19 cellular contexts compared by ENCODE assay signal in the genomic region with DNA sequence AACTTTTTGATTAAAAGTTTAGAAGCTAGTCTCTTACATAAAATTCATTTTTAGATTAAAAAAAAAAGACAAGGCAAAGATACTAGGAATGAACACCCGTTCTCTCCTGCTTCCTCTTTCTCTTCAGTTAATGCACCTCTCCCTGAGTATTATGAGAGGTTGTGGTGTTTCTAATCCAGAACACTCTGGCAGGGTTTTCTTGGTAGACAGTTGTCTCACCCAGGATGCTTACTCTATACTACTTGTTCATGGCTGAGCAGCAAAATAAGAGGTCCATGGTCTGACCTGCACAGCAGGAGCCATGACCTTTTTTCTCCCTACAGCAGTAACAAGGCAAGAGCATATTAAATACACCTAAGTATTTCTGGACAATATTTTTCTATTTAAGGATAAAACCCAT.
DNase-seq lines count a peak whose midpoint lies in the region; ATAC-seq and TF ChIP-seq lines count a peak whose summit lies in the region.
"Had no signal": no experiment of that assay in that cellular context is flagged by ENCODE, and none has a peak within 500 bp of the region (broad histone marks: within the 10 kb centered on the region; RNA-seq: fewer than 3 reads in every experiment).

No MANE protein-coding gene starts in this region.

- H4K20me1 ChIP-seq in OCI-LY7 (ENCODE audit: insufficient read depth, low read length), result no peaks in the 10 kb centered on the region

- CTCF ChIA-PET in OCI-LY7 (lab: Charles Lee; ENCODE audit: unreplicated experiment), result no interaction called here

- DNase-seq in DMS79 (lab: John Stamatoyannopoulos, UW) (peak; percentile 7), DMS79 treated with DMSO at 0.1 percent for 48 hours (lab: John Stamatoyannopoulos, UW) (no peak), OCI-LY7 (ENCODE audit: low spot score) (peak; percentile 2), left lung (no peak), dedifferentiated amniotic fluid mesenchymal stem cell (ENCODE audit: extremely low spot score) (no peak), superior temporal gyrus (ENCODE audit: extremely low spot score) (no peak), right atrium auricular region (ENCODE audit: low spot score) (no peak)
- DNase-seq: activated CD4-positive, CD25-positive, alpha-beta regulatory T cell treated with anti-CD3 and anti-CD28 coated beads, Interleukin-2, amount 50 U/mL, for 72 hours; activated naive CD4-positive, alpha-beta T cell treated with anti-CD3 and anti-CD28 coated beads for 36 hours; CD4-positive, alpha-beta memory T cell; effector CD4-positive, alpha-beta T cell; GM23248; NCI-H1105 treated with DMSO at 0.1 percent for 48 hours; NCI-H226; psoas muscle had no signal

- H3K9me3 ChIP-seq in OCI-LY7 (ENCODE audit: low read length) (no peaks in the 10 kb centered on the region), left lung (no peaks in the 10 kb centered on the region), right atrium auricular region (no peaks in the 10 kb centered on the region)
- H3K9me3 ChIP-seq: psoas muscle had no signal

- TF ChIP-seq CTCF in OCI-LY7 (conservative IDR thresholded peaks at IDR 0.05; ENCODE audit: low read length), result no peak
- no peak for TF ChIP-seq CTCF in left lung (IDR thresholded peaks at IDR 0.05)
- TF ChIP-seq CTCF in right atrium auricular region (IDR thresholded peaks at IDR 0.05), result no peak

- H2AFZ ChIP-seq in OCI-LY7 (ENCODE audit: low read length), result no peak overlapping the region
- H2AFZ ChIP-seq: GM23248, hepatocyte had no signal

- H3K79me2 ChIP-seq in OCI-LY7 (ENCODE audit: insufficient read depth, low read depth, low read length), result 0 out of 2 replicates have a peak, but pooled peaks cover 3% of the 10 kb centered on the region

- intact Hi-C loops in OCI-LY7 (cut with micrococcal nuclease; ENCODE audit: unreplicated experiment), result no loop called here
- intact Hi-C loops in left lung (cut with DNase I), result no loop called here

- no peaks in the 10 kb centered on the region for H3K9me2 ChIP-seq in OCI-LY7 (ENCODE audit: insufficient read depth, low read length)

- H3K4me1 ChIP-seq in OCI-LY7 (ENCODE audit: insufficient read depth, low read length, poor library complexity, severe bottlenecking), result no peaks in the 10 kb centered on the region
- peaks cover 0 to 17% of the 10 kb centered on the region in 2 donors for H3K4me1 ChIP-seq in left lung
- H3K4me1 ChIP-seq in right atrium auricular region, result peaks cover 0 to 8% of the 10 kb centered on the region in 2 donors

- BruUV-seq in OCI-LY7 (replicated peaks; lab: Mats Ljungman, UMichigan), result no TSS peak

- H3K4me3 ChIP-seq in OCI-LY7 (ENCODE audit: low read depth, low read length, poor library complexity, severe bottlenecking) (no peak overlapping the region), left lung (no peak overlapping the region), right atrium auricular region (no peak overlapping the region)
- H3K4me3 ChIP-seq: GM23248, hepatocyte, psoas muscle had no signal

- H3K27ac ChIP-seq in OCI-LY7 (ENCODE audit: low read depth, low read length, poor library complexity, severe bottlenecking), result no peak overlapping the region
- H3K27ac ChIP-seq in left lung, result no peak overlapping the region
- H3K27ac ChIP-seq in right atrium auricular region, result peak overlapping the region in 1 of 2 donors; percentile 21
- H3K27ac ChIP-seq: 22Rv1, GM23248, hepatocyte, psoas muscle had no signal

- ATAC-seq in HG02610 (IDR thresholded peaks at IDR 0.05; ENCODE audit: unreplicated experiment) (peak; percentile 53), left lung (peak; percentile 28)
- ATAC-seq: Panc1, psoas muscle had no signal

- H3K4me2 ChIP-seq in OCI-LY7 (ENCODE audit: low read length), result no peak overlapping the region
- H3K4me2 ChIP-seq: hepatocyte had no signal

- no peaks in the 10 kb centered on the region for H3K27me3 ChIP-seq in left lung
- H3K27me3 ChIP-seq in right atrium auricular region, result no peaks in the 10 kb centered on the region
- H3K27me3 ChIP-seq: hepatocyte had no signal

- POLR2A ChIA-PET in OCI-LY7 (lab: Charles Lee), result interaction anchor here (0.5 to 0.7 kb wide), 2 partner anchors 83 to 265 kb away, joined by 3 read pairs; no protein-coding TSS in a partner anchor

- H3K36me3 ChIP-seq in OCI-LY7 (ENCODE audit: insufficient read depth, low read length) (peaks cover 15% of the 10 kb centered on the region; the same call in 1 of the 2 replicates), left lung (peaks cover 0 to 9% of the 10 kb centered on the region in 2 donors), right atrium auricular region (no peaks in the 10 kb centered on the region)

Comparison
In these comparisons a context has a peak if more than half of its experiments do, and no peak if none do; other contexts are left out.
1. DNase-seq: peak in DMS79 (single experiment) and OCI-LY7 (single experiment); none in DMS79 treated with DMSO at 0.1 percent for 48 hours (single experiment), left lung (0 of 2), dedifferentiated amniotic fluid mesenchymal stem cell (single experiment), superior temporal gyrus (single experiment) and right atrium auricular region (single experiment).